Comparison of ENCODE assay signal across 8 cellular contexts in genomic region chr2:201406077-201406662, GRCh38. TPM values are rescaled to one million over a fixed set of nuclear protein-coding genes. Genes with fewer than 3 reads are reported as not detected.
DNase-seq lines count a peak whose midpoint lies in the region; TF ChIP-seq lines count a peak whose summit lies in the region.

No MANE protein-coding gene starts in this region.

- H3K4me2 ChIP-seq in neuronal stem cell (ENCODE audit: insufficient read depth, low read length, poor library complexity, severe bottlenecking) = no peak overlapping the region
- H3K4me2 ChIP-seq in MM.1S (ENCODE audit: low read depth, low read length) = no peak overlapping the region

- no peak overlapping the region for H2AK5ac ChIP-seq in neuronal stem cell (ENCODE audit: low read depth, low read length)

- no peak overlapping the region for H2BK12ac ChIP-seq in neuronal stem cell (ENCODE audit: low read length)

- H3K9me3 ChIP-seq in neuronal stem cell (replicated peaks in 1 of 2; ENCODE audit: control insufficient read depth in 2 of 2, insufficient read depth in 1 of 2, low read depth in 1 of 2, low read length in 2 of 2) (no peaks in the 10 kb centered on the region), MM.1S (replicated peaks; ENCODE audit: insufficient read depth, low read length) (no peaks in the 10 kb centered on the region)

- H2BK5ac ChIP-seq in neuronal stem cell (ENCODE audit: low read length) = no peak overlapping the region

- H3K27ac ChIP-seq in neuronal stem cell (replicated peaks; ENCODE audit: low read length) (no peak overlapping the region), MM.1S (ENCODE audit: low read length) (no peak overlapping the region)

- no peaks in the 10 kb centered on the region for H3K36me3 ChIP-seq in neuronal stem cell (replicated peaks in 1 of 2; ENCODE audit: control insufficient read depth in 2 of 2, insufficient read depth in 2 of 2, low read length in 2 of 2)
- no peaks in the 10 kb centered on the region for H3K36me3 ChIP-seq in MM.1S (replicated peaks; ENCODE audit: insufficient read depth, low read length)

- H4K8ac ChIP-seq in neuronal stem cell (ENCODE audit: low read depth, low read length) = no peak overlapping the region

- H3K79me1 ChIP-seq in neuronal stem cell (ENCODE audit: low read depth, low read length) = no peaks in the 10 kb centered on the region

- WGBS in neuronal stem cell (ENCODE audit: extremely low coverage in 2 of 2, insufficient read length in 2 of 2, insufficient replicate concordance in 1 of 2), 2 donors = no CpG with 5 or more reads among the region's 3 CpGs

- H3K9ac ChIP-seq in neuronal stem cell (ENCODE audit: low read depth, low read length, poor library complexity) (no peak overlapping the region), MM.1S (ENCODE audit: low read length) (no peak overlapping the region)

- H3K79me2 ChIP-seq in MM.1S (ENCODE audit: low read length) = no peaks in the 10 kb centered on the region

- peak; percentile 80 for DNase-seq in GF-D8 (lab: John Stamatoyannopoulos, UW)
- peak; percentile 96 for DNase-seq in OCI-M1 (lab: John Stamatoyannopoulos, UW)
- peak; percentile 77 for DNase-seq in epithelial cell of proximal tubule (ENCODE audit: low read depth)
- DNase-seq in retinal pigment epithelial cell (ENCODE audit: low read depth) = peak; percentile 82
- no peak for DNase-seq in neuronal stem cell (ENCODE audit: low spot score)
- no peak for DNase-seq in stimulated activated CD4-positive, alpha-beta T cell treated with anti-CD3 and anti-CD28 coated beads, Interleukin-4, amount 100 ng/mL, for 24 hours
- DNase-seq in MM.1S = no peak
- no peak for DNase-seq in stimulated activated CD4-positive, alpha-beta T cell treated with anti-CD3 and anti-CD28 coated beads, Interleukin-12 subunit alpha, Interleukin-12 subunit beta, amount 100 ng/mL, for 4 hours

- H3K4me3 ChIP-seq in epithelial cell of proximal tubule (ENCODE audit: low read depth, low read length) = peak overlapping the region; percentile 1
- peak overlapping the region; percentile 45 for H3K4me3 ChIP-seq in retinal pigment epithelial cell (ENCODE audit: low read length)
- H3K4me3 ChIP-seq in neuronal stem cell (ENCODE audit: low read length in 2 of 2) = no peak overlapping the region
- H3K4me3 ChIP-seq in MM.1S (ENCODE audit: low read length) = no peak overlapping the region

- H3K18ac ChIP-seq in neuronal stem cell (ENCODE audit: low read length) = no peak overlapping the region

- no peaks in the 10 kb centered on the region for H3F3A ChIP-seq in MM.1S (ENCODE audit: insufficient read depth, low read length)

- H4K91ac ChIP-seq in neuronal stem cell (ENCODE audit: low read depth, low read length, poor library complexity) = no peak overlapping the region

- H3K14ac ChIP-seq in neuronal stem cell (ENCODE audit: low read length) = no peak overlapping the region

- no peak overlapping the region for H2BK120ac ChIP-seq in neuronal stem cell (ENCODE audit: low read depth, low read length)

- H3K4me1 ChIP-seq in neuronal stem cell (ENCODE audit: control insufficient read depth in 2 of 2, insufficient read depth in 1 of 2, low read depth in 1 of 2, low read length in 2 of 2) (peaks cover 2 to 11% of the 10 kb centered on the region in 2 donors), MM.1S (ENCODE audit: low read length) (no peaks in the 10 kb centered on the region)

- H3K9me2 ChIP-seq in MM.1S (replicated peaks; ENCODE audit: insufficient read depth, low read length) = no peaks in the 10 kb centered on the region

- H3K27me3 ChIP-seq in neuronal stem cell (ENCODE audit: control insufficient read depth in 3 of 3, insufficient read depth in 3 of 3, low read depth in 1 of 3, low read length in 3 of 3) = no peaks in the 10 kb centered on the region
- H3K27me3 ChIP-seq in MM.1S (replicated peaks; ENCODE audit: insufficient read depth, low read length) = no peaks in the 10 kb centered on the region

- H3K23ac ChIP-seq in neuronal stem cell (ENCODE audit: low read depth, low read length, poor library complexity) = no peak overlapping the region

- H4K20me1 ChIP-seq in MM.1S (ENCODE audit: insufficient read depth, low read length) = no peaks in the 10 kb centered on the region

- no peak overlapping the region for H3K4ac ChIP-seq in neuronal stem cell (ENCODE audit: low read length)

- H2AFZ ChIP-seq in neuronal stem cell (ENCODE audit: low read length) = no peak overlapping the region
- no peak overlapping the region for H2AFZ ChIP-seq in MM.1S (ENCODE audit: low read length)

- TF ChIP-seq CTCF in epithelial cell of proximal tubule (conservative IDR thresholded peaks at IDR 0.05; ENCODE audit: low read depth, low read length) = no peak
- no peak for TF ChIP-seq CTCF in retinal pigment epithelial cell (conservative IDR thresholded peaks at IDR 0.05; ENCODE audit: low read depth, low read length)
- no peak for TF ChIP-seq CTCF in MM.1S (IDR thresholded peaks at IDR 0.05; ENCODE audit: low read length)

- H2BK15ac ChIP-seq in neuronal stem cell (ENCODE audit: low read length) = no peak overlapping the region

RNA-seq across cellular contexts. Expression of gene TRAK2, which starts 45.1 kb away (rescaled TPM):
- total RNA-seq in epithelial cell of proximal tubule = 11.2 and 17.9 TPM in 2 replicates
- 2.6 TPM for polyA plus RNA-seq in neuronal stem cell (2013, experiment 1 of 2)
- 2.6 TPM for polyA plus RNA-seq in neuronal stem cell (2013, experiment 2 of 2)

RNA-seq across cellular contexts. Expression of gene STRADB, which starts 45.4 kb away (rescaled TPM):
- total RNA-seq in epithelial cell of proximal tubule = 27.8 and 31.0 TPM in 2 replicates
- polyA plus RNA-seq in neuronal stem cell (2013, experiment 1 of 2) = 34.0 TPM
- polyA plus RNA-seq in neuronal stem cell (2013, experiment 2 of 2) = 32.9 TPM

RNA-seq across cellular contexts. Expression of gene FLACC1, which starts 49.0 kb away (rescaled TPM):
- 0.22 TPM in 1 of 2 replicates, not detected in the other for total RNA-seq in epithelial cell of proximal tubule
- polyA plus RNA-seq in neuronal stem cell (2013, experiment 1 of 2) = 0.20 TPM
- polyA plus RNA-seq in neuronal stem cell (2013, experiment 2 of 2) = 0.08 TPM

Comparison
In these comparisons a context has a peak if more than half of its experiments do, and no peak if none do; other contexts are left out.
1. DNase-seq: peak in GF-D8 (single experiment), OCI-M1 (single experiment), epithelial cell of proximal tubule (single experiment) and retinal pigment epithelial cell (single experiment); none in neuronal stem cell (single experiment), stimulated activated CD4-positive, alpha-beta T cell treated with anti-CD3 and anti-CD28 coated beads, Interleukin-4, amount 100 ng/mL, for 24 hours (single experiment), MM.1S (single experiment) and stimulated activated CD4-positive, alpha-beta T cell treated with anti-CD3 and anti-CD28 coated beads, Interleukin-12 subunit alpha, Interleukin-12 subunit beta, amount 100 ng/mL, for 4 hours (single experiment).
2. H3K4me3 ChIP-seq: peak in epithelial cell of proximal tubule (single experiment) and retinal pigment epithelial cell (single experiment); none in neuronal stem cell (0 of 2) and MM.1S (single experiment).